Comparison of ENCODE assay signal across 9 cellular contexts in genomic region chr6:119129968-119130484, GRCh38. TPM values are rescaled to one million over a fixed set of nuclear protein-coding genes. Genes with fewer than 3 reads are reported as not detected.
DNase-seq lines count a peak whose midpoint lies in the region; ATAC-seq and TF ChIP-seq lines count a peak whose summit lies in the region.
"Had no signal": no experiment of that assay in that cellular context is flagged by ENCODE, and none has a peak within 500 bp of the region (broad histone marks: within the 10 kb centered on the region; RNA-seq: fewer than 3 reads in every experiment).

No MANE protein-coding gene starts in this region.

- 25% methylated on average over 2 of the region's 2 CpGs for WGBS in suprapubic skin

- H3K4me3 ChIP-seq in cardiac fibroblast (replicated peaks in 1 of 2; ENCODE audit: low read depth in 2 of 2, low read length in 2 of 2) (no peak overlapping the region), suprapubic skin (no peak overlapping the region), GM23338 (no peak overlapping the region)

- peaks cover 10% of the 10 kb centered on the region; the same call in 2 of the 3 replicates for H3K9me3 Mint-ChIP-seq in GM23338
- H3K9me3 Mint-ChIP-seq: activated naive CD4-positive, alpha-beta T cell treated with anti-CD3 and anti-CD28 coated beads, Interleukin-2, amount 50 U/mL, for 24 hours had no signal

- H3K27ac Mint-ChIP-seq in GM23338, result no peak overlapping the region
- H3K27ac Mint-ChIP-seq: activated naive CD4-positive, alpha-beta T cell treated with anti-CD3 and anti-CD28 coated beads, Interleukin-2, amount 50 U/mL, for 24 hours had no signal

- no peaks in the 10 kb centered on the region for H3K9me3 ChIP-seq in suprapubic skin

- H3K9me2 ChIP-seq in GM23338 (ENCODE audit: insufficient read depth), result no peaks in the 10 kb centered on the region

- no peak for TF ChIP-seq EP300 in suprapubic skin (IDR thresholded peaks at IDR 0.05)

- no peaks in the 10 kb centered on the region for H3K36me3 Mint-ChIP-seq in GM23338 (ENCODE audit: low read depth)
- H3K36me3 Mint-ChIP-seq: activated naive CD4-positive, alpha-beta T cell treated with anti-CD3 and anti-CD28 coated beads, Interleukin-2, amount 50 U/mL, for 24 hours had no signal

- H3K36me3 ChIP-seq in suprapubic skin (no peaks in the 10 kb centered on the region), GM23338 (ENCODE audit: insufficient read depth) (no peaks in the 10 kb centered on the region)

- no peak for TF ChIP-seq CTCF in cardiac fibroblast (IDR thresholded peaks at IDR 0.05; ENCODE audit: low read depth, low read length)
- TF ChIP-seq CTCF in suprapubic skin (IDR thresholded peaks at IDR 0.05), result no peak
- TF ChIP-seq CTCF in GM23338 (conservative IDR thresholded peaks at IDR 0.05; ENCODE audit: low read depth in 2 of 2), result no peak

- DNase-seq in DMS53 treated with DMSO at 0.1 percent for 48 hours (lab: John Stamatoyannopoulos, UW; ENCODE audit: unreplicated experiment), result peak; percentile 54
- DNase-seq in NCI-H460 (ENCODE audit: extremely low read depth, low read depth), result peak; percentile 20
- peak; percentile 70 to 73 for DNase-seq in cardiac fibroblast (ENCODE audit: low read depth in 2 of 2)
- peak; percentile 46 for DNase-seq in myocyte (ENCODE audit: low read depth)
- no peak for DNase-seq in suprapubic skin (ENCODE audit: low spot score in 2 of 2)
- DNase-seq in stimulated activated CD4-positive, alpha-beta T cell treated with anti-CD3 and anti-CD28 coated beads, Interleukin-12 subunit alpha, Interleukin-12 subunit beta, amount 100 ng/mL, for 4 hours, result no peak
- DNase-seq in GM23338 (ENCODE audit: low spot score), result no peak

- no peak overlapping the region for H3K27ac ChIP-seq in suprapubic skin
- no peak overlapping the region for H3K27ac ChIP-seq in GM23338 (ENCODE audit: low read depth)

- H3F3A ChIP-seq in GM23338 (replicated peaks; ENCODE audit: low read depth), result no peaks in the 10 kb centered on the region

- H3K79me2 ChIP-seq in GM23338 (replicated peaks; ENCODE audit: insufficient read depth), result no peaks in the 10 kb centered on the region

- no peak overlapping the region for H2AFZ ChIP-seq in GM23338

- H3K4me3 Mint-ChIP-seq in GM23338, result no peak overlapping the region
- H3K4me3 Mint-ChIP-seq: activated naive CD4-positive, alpha-beta T cell treated with anti-CD3 and anti-CD28 coated beads, Interleukin-2, amount 50 U/mL, for 24 hours had no signal

- H3K27me3 ChIP-seq in suprapubic skin (no peaks in the 10 kb centered on the region), GM23338 (ENCODE audit: insufficient read depth) (no peaks in the 10 kb centered on the region)

- no peak for ATAC-seq in HG03095 (IDR thresholded peaks at IDR 0.05; ENCODE audit: unreplicated experiment)
- no peak for ATAC-seq in GM23338

- H4K20me1 ChIP-seq in GM23338 (replicated peaks; ENCODE audit: insufficient read depth), result no peaks in the 10 kb centered on the region

- H3K4me1 ChIP-seq in suprapubic skin, result peaks cover 22% of the 10 kb centered on the region
- peaks cover 15% of the 10 kb centered on the region for H3K4me1 ChIP-seq in GM23338 (ENCODE audit: insufficient read depth)

- peaks cover 23% of the 10 kb centered on the region for H3K4me1 Mint-ChIP-seq in GM23338

- TF ChIP-seq POLR2A in suprapubic skin (IDR thresholded peaks at IDR 0.05), result no peak

- H3K4me2 ChIP-seq in GM23338, result no peak overlapping the region

- H3K27me3 Mint-ChIP-seq in GM23338 (ENCODE audit: insufficient read depth, low read depth, poor library complexity), result peaks cover 1% of the 10 kb centered on the region

TF ChIP-seq in GM23338, 12 proteins besides CTCF, POLR2A, EP300 and RAD21:
- TF ChIP-seq CREB1 (CRISPR knock-in tag; IDR thresholded peaks at IDR 0.05; ENCODE audit: low read depth), result no peak
TF ChIP-seq in GM23338: peak in this region for 0.

RNA-seq across cellular contexts. Expression of gene FAM184A, which starts 51.6 kb away (rescaled TPM):
- total RNA-seq in NCI-H460 (2014; rRNA removed; shearing (Covaris generic)), result 0.35 and 0.40 TPM in 2 replicates
- polyA plus RNA-seq in NCI-H460 (2014; cell fraction: nucleus; rRNA removed), result 0.11 and 0.29 TPM in 2 replicates
- total RNA-seq in myocyte (0.99 and 1.5 TPM in 2 replicates), suprapubic skin (1 to 10 TPM in 3 of 4 donors, under 1 TPM in 1; 0.19 to 6.8 (median 1.8) TPM)
- 0.33 TPM for polyA plus RNA-seq in myocyte (2012)
- total RNA-seq in GM23338 (2014; rRNA removed; shearing (Covaris generic)), result 8.3 and 18.6 TPM in 2 replicates
- 10.6 and 13.7 TPM in 2 replicates for polyA plus RNA-seq in GM23338 (2016; fragmentation: Nextera tagmentation; extraction: Ambion mirVana)

Comparison
In these comparisons a context has a peak if more than half of its experiments do, and no peak if none do; other contexts are left out.
1. DNase-seq: peak in DMS53 treated with DMSO at 0.1 percent for 48 hours (single experiment), NCI-H460 (single experiment), cardiac fibroblast (2 of 2) and myocyte (single experiment); none in suprapubic skin (0 of 2), stimulated activated CD4-positive, alpha-beta T cell treated with anti-CD3 and anti-CD28 coated beads, Interleukin-12 subunit alpha, Interleukin-12 subunit beta, amount 100 ng/mL, for 4 hours (single experiment) and GM23338 (single experiment).